Comparison of ENCODE assay signal across 2 cellular contexts in genomic region chr21:33392586-33392985, GRCh38.
TF ChIP-seq lines count a peak whose summit lies in the region.

No MANE protein-coding gene starts in this region.

TF ChIP-seq in GM23338, 12 proteins besides CTCF, POLR2A, EP300 and RAD21:
- TF ChIP-seq ZNF462 (CRISPR knock-in tag; IDR thresholded peaks at IDR 0.05) (no peak), CREB1 (CRISPR knock-in tag; IDR thresholded peaks at IDR 0.05; ENCODE audit: low read depth) (no peak)

TF ChIP-seq in H1, 55 proteins besides CTCF, POLR2A, EP300 and RAD21:
- TF ChIP-seq SAP30 (IDR thresholded peaks at IDR 0.05; ENCODE audit: insufficient read depth, insufficient replicate concordance, low read length) (no peak), SIX5 (IDR thresholded peaks at IDR 0.05; ENCODE audit: low read depth, low read length) (no peak), KDM4A (IDR thresholded peaks at IDR 0.05; ENCODE audit: low read depth, low read length, severe bottlenecking) (no peak), BCL11A (IDR thresholded peaks at IDR 0.05; ENCODE audit: low read depth in 2 of 2, low read length in 2 of 2) (no peak), RFX5 (IDR thresholded peaks at IDR 0.05; ENCODE audit: borderline replicate concordance, low read depth, low read length) (no peak)
TF ChIP-seq in H1: peak in this region for 0.
